In the genomic region with DNA sequence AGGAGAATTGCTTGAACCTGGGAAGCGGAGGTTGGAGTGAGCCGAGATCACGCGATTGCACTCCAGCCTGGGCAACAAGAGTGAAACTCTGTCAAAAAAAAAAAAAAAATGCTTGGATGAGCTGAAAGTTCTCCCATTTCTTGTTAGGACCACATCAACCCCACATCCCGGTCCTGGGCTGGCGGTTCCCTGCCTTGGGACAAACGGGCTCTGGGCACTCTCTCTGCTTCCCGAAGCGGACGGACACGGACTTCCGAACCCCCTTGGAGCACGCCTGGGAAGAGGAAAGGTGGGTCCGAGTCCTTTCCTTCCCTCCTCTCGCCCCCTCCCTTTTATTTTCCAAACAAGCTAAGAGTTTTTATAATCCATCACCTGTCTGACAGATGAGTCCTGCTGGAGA, we compare ENCODE assay signal across 14 cellular contexts.
A peak's percentile ranks its signal among the peaks of the same experiment; 100 is the strongest.
DNase-seq lines count a peak whose midpoint lies in the region; ATAC-seq and TF ChIP-seq lines count a peak whose summit lies in the region.
"Had no signal": no experiment of that assay in that cellular context is flagged by ENCODE, and none has a peak within 500 bp of the region (broad histone marks: within the 10 kb centered on the region; RNA-seq: fewer than 3 reads in every experiment).

No MANE protein-coding gene starts in this region.

- ATAC-seq in GM21528 (IDR thresholded peaks at IDR 0.05; ENCODE audit: low FRiP score, unreplicated experiment): no peak
- ATAC-seq in GM21515 (IDR thresholded peaks at IDR 0.05; ENCODE audit: unreplicated experiment): no peak

- no peak for TF ChIP-seq CTCF in coronary artery (IDR thresholded peaks at IDR 0.05)

- no peak overlapping the region for H3K27ac ChIP-seq in coronary artery

- DNase-seq in coronary artery (ENCODE audit: low spot score) (peak; percentile 67), islet precursor cell (peak; percentile 21), posterior vena cava (ENCODE audit: low spot score) (peak; percentile 69), NCI-H524 treated with DMSO at 0.1 percent for 48 hours (lab: John Stamatoyannopoulos, UW) (no peak)
- DNase-seq: C1 segment of cervical spinal cord; Calu3; CD4-positive, alpha-beta memory T cell; COR-L47; DMS53; DND-41; GOT3; HCEC 1CT had no signal

- H3K4me3 ChIP-seq in coronary artery: no peak overlapping the region

- intact Hi-C loops in posterior vena cava (cut with DNase I): no loop called here
